25 cellular contexts compared by ENCODE assay signal in the genomic region with DNA sequence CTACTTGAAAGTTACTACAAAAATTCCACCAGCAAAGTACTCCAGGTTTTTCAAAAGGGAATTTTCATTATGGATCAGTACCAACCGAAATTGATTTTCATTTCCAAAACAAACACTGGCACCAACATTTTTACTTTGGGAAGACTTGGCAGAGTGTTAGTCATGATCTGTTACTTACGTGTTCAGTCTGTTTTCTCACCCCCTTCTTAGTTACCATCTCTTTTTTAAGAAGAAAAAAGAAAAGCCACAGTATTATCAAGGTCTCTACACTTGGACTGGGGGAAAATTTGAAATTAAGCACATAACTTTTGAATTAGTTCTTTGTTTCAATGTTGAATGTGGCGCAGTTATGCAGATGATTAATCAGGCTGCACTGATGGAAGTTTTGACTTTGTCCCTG. TPM values are rescaled to one million over a fixed set of nuclear protein-coding genes. Genes with fewer than 3 reads are reported as not detected.
DNase-seq lines count a peak whose midpoint lies in the region; ATAC-seq and TF ChIP-seq lines count a peak whose summit lies in the region.
"Had no signal": no experiment of that assay in that cellular context is flagged by ENCODE, and none has a peak within 500 bp of the region (broad histone marks: within the 10 kb centered on the region; RNA-seq: fewer than 3 reads in every experiment).

No MANE protein-coding gene starts in this region.

- H2AK5ac ChIP-seq in mesenchymal stem cell (ENCODE audit: low read length, severe bottlenecking) = no peak overlapping the region

- H2BK12ac ChIP-seq in mesenchymal stem cell (ENCODE audit: low read length in 2 of 2) = no peak overlapping the region

- no peak overlapping the region for H3K4me2 ChIP-seq in mesenchymal stem cell (ENCODE audit: low read length, poor library complexity, severe bottlenecking)
- H3K4me2 ChIP-seq: BLaER1 treated with 17β-estradiol and CSF1 and Interleukin-3, amounts not matched to agents 10 nM and 100 nM had no signal

- peaks cover 6% of the 10 kb centered on the region for H3K36me3 ChIP-seq in breast epithelium
- peaks cover 5 to 90% of the 10 kb centered on the region in 2 experiments for H3K36me3 ChIP-seq in mesenchymal stem cell (ENCODE audit: control insufficient read depth in 1 of 2, insufficient read depth in 2 of 2, low read depth in 1 of 2, low read length in 2 of 2)
- no peaks in the 10 kb centered on the region for H3K36me3 ChIP-seq in uterus
- peaks cover 7 to 12% of the 10 kb centered on the region in 2 donors for H3K36me3 ChIP-seq in thyroid gland
- H3K36me3 ChIP-seq: colonic mucosa had no signal

- H3K27ac ChIP-seq in breast epithelium (no peak overlapping the region), mesenchymal stem cell (ENCODE audit: low read length, poor library complexity, severe bottlenecking) (no peak overlapping the region), uterus (peak overlapping the region; percentile 36 to 43), thyroid gland (no peak overlapping the region)
- H3K27ac ChIP-seq: BLaER1 treated with 17β-estradiol and CSF1 and Interleukin-3, amounts not matched to agents 10 nM and 100 nM; colonic mucosa; right atrium auricular region; RWPE1 had no signal

- DNase-seq in MCF 10A (ENCODE audit: unreplicated experiment) (no peak), breast epithelium (ENCODE audit: low spot score in 2 of 2) (no peak), mesenchymal stem cell (no peak), uterus (no peak), SHP77 (lab: John Stamatoyannopoulos, UW) (no peak), EL (no peak), thyroid gland (no peak)
- no peak for DNase-seq in activated naive CD8-positive, alpha-beta T cell treated with anti-CD3 and anti-CD28 coated beads, Interleukin-2, amount 50 U/mL, for 24 hours
- DNase-seq: ACHN; activated CD4-positive, alpha-beta T cell treated with anti-CD3 and anti-CD28 coated beads, Interleukin-2, amount 50 U/mL, for 48 hours; activated naive CD4-positive, alpha-beta T cell treated with Interleukin-2 at 50 U/mL for 16 hours; Calu3; colonic mucosa; KBM-7; NCI-H146; NCI-H2171; NCI-H69; stimulated activated CD4-positive, alpha-beta T cell treated with anti-CD3 and anti-CD28 coated beads, Interleukin-12 subunit alpha, Interleukin-12 subunit beta, amount 100 ng/mL, for 4 hours; stimulated activated CD4-positive, alpha-beta T cell treated with anti-CD3 and anti-CD28 coated beads, Interleukin-4, amount 100 ng/mL, for 4 hours; stimulated activated naive CD8-positive, alpha-beta T cell treated with anti-CD3 and anti-CD28 coated beads, Interleukin-15, amount 100 ng/mL, for 72 hours; trophoblast cell; WERI-Rb-1 had no signal

- no peak overlapping the region for H2BK5ac ChIP-seq in mesenchymal stem cell (ENCODE audit: low read depth, low read length, poor library complexity, severe bottlenecking)

- no peaks in the 10 kb centered on the region for H3K27me3 Mint-ChIP-seq in MCF 10A (ENCODE audit: insufficient read depth, unreplicated experiment)
- no peaks in the 10 kb centered on the region for H3K27me3 Mint-ChIP-seq in activated naive CD8-positive, alpha-beta T cell treated with anti-CD3 and anti-CD28 coated beads, Interleukin-2, amount 50 U/mL, for 24 hours
- H3K27me3 Mint-ChIP-seq: stimulated activated naive CD8-positive, alpha-beta T cell treated with anti-CD3 and anti-CD28 coated beads, Interleukin-15, amount 100 ng/mL, for 72 hours had no signal

- H3K4me1 ChIP-seq in breast epithelium = no peaks in the 10 kb centered on the region
- peaks cover 9% of the 10 kb centered on the region for H3K4me1 ChIP-seq in mesenchymal stem cell (ENCODE audit: control insufficient read depth, insufficient read depth, low read depth, low read length)
- H3K4me1 ChIP-seq in uterus = no peaks in the 10 kb centered on the region
- no peaks in the 10 kb centered on the region for H3K4me1 ChIP-seq in thyroid gland
- H3K4me1 ChIP-seq: BLaER1 treated with 17β-estradiol and CSF1 and Interleukin-3, amounts not matched to agents 10 nM and 100 nM; colonic mucosa had no signal

- TF ChIP-seq POLR2A in breast epithelium (IDR thresholded peaks at IDR 0.05) (no peak), uterus (IDR thresholded peaks at IDR 0.05) (no peak), thyroid gland (IDR thresholded peaks at IDR 0.05) (no peak)

- WGBS in mesenchymal stem cell = 100% methylated on average over 1 of the region's 3 CpGs
- 80 to 91% methylated on average over 3 of the region's 3 CpGs for WGBS in thyroid gland, 2 donors

- no peak overlapping the region for H4K8ac ChIP-seq in mesenchymal stem cell (ENCODE audit: low read length)

- no peak overlapping the region for H3K14ac ChIP-seq in mesenchymal stem cell (ENCODE audit: low read length in 2 of 2)

- no peak overlapping the region for H4K91ac ChIP-seq in mesenchymal stem cell (ENCODE audit: low read length)

- H3K9me3 Mint-ChIP-seq in MCF 10A (ENCODE audit: unreplicated experiment) = no peaks in the 10 kb centered on the region
- no peaks in the 10 kb centered on the region for H3K9me3 Mint-ChIP-seq in activated naive CD8-positive, alpha-beta T cell treated with anti-CD3 and anti-CD28 coated beads, Interleukin-2, amount 50 U/mL, for 24 hours
- H3K9me3 Mint-ChIP-seq: stimulated activated naive CD8-positive, alpha-beta T cell treated with anti-CD3 and anti-CD28 coated beads, Interleukin-15, amount 100 ng/mL, for 72 hours had no signal

- H3K4me1 Mint-ChIP-seq in MCF 10A (ENCODE audit: insufficient read depth, unreplicated experiment) = peaks cover 15% of the 10 kb centered on the region
- H3K4me1 Mint-ChIP-seq in activated naive CD8-positive, alpha-beta T cell treated with anti-CD3 and anti-CD28 coated beads, Interleukin-2, amount 50 U/mL, for 24 hours = peaks cover 13% of the 10 kb centered on the region
- H3K4me1 Mint-ChIP-seq: stimulated activated naive CD8-positive, alpha-beta T cell treated with anti-CD3 and anti-CD28 coated beads, Interleukin-15, amount 100 ng/mL, for 72 hours had no signal

- H3K27me3 ChIP-seq in breast epithelium (no peaks in the 10 kb centered on the region), mesenchymal stem cell (ENCODE audit: control insufficient read depth in 1 of 2, insufficient read depth in 1 of 2, low read length in 2 of 2) (no peaks in the 10 kb centered on the region), uterus (no peaks in the 10 kb centered on the region), thyroid gland (no peaks in the 10 kb centered on the region)
- H3K27me3 ChIP-seq: BLaER1 treated with 17β-estradiol and CSF1 and Interleukin-3, amounts not matched to agents 10 nM and 100 nM; colonic mucosa; right atrium auricular region had no signal

- H3K9ac ChIP-seq in mesenchymal stem cell (ENCODE audit: low read length) = peak overlapping the region; percentile 37
- H3K9ac ChIP-seq: BLaER1 treated with 17β-estradiol and CSF1 and Interleukin-3, amounts not matched to agents 10 nM and 100 nM had no signal

- H3K36me3 Mint-ChIP-seq in MCF 10A (ENCODE audit: insufficient read depth, unreplicated experiment) = peaks cover 72% of the 10 kb centered on the region
- H3K36me3 Mint-ChIP-seq in activated naive CD8-positive, alpha-beta T cell treated with anti-CD3 and anti-CD28 coated beads, Interleukin-2, amount 50 U/mL, for 24 hours (ENCODE audit: low read depth) = peaks cover 28% of the 10 kb centered on the region

- no peak overlapping the region for H2BK15ac ChIP-seq in mesenchymal stem cell (ENCODE audit: low read depth, poor library complexity, severe bottlenecking)

- no peak overlapping the region for H3K4ac ChIP-seq in mesenchymal stem cell (ENCODE audit: low read depth in 1 of 2, low read length in 2 of 2)

- no peak overlapping the region for H2AFZ ChIP-seq in mesenchymal stem cell (ENCODE audit: low read depth, low read length)

- no peak overlapping the region for H3K23ac ChIP-seq in mesenchymal stem cell (ENCODE audit: low read length in 2 of 2)

- H3K9me3 ChIP-seq in breast epithelium (no peaks in the 10 kb centered on the region), mesenchymal stem cell (ENCODE audit: control insufficient read depth, low read length) (no peaks in the 10 kb centered on the region), uterus (no peaks in the 10 kb centered on the region), thyroid gland (no peaks in the 10 kb centered on the region)
- H3K9me3 ChIP-seq: BLaER1 treated with 17β-estradiol and CSF1 and Interleukin-3, amounts not matched to agents 10 nM and 100 nM; colonic mucosa; right atrium auricular region had no signal

- TF ChIP-seq CTCF in MCF 10A (IDR thresholded peaks at IDR 0.05; ENCODE audit: unreplicated experiment) = no peak
- no peak for TF ChIP-seq CTCF in breast epithelium (IDR thresholded peaks at IDR 0.05)
- no peak for TF ChIP-seq CTCF in uterus (IDR thresholded peaks at IDR 0.05)
- no peak for TF ChIP-seq CTCF in thyroid gland (IDR thresholded peaks at IDR 0.05)

- POLR2A ChIA-PET in MCF 10A (lab: Yijun Ruan, JAX) = interaction anchor here (0.5 to 1.6 kb wide), 5 partner anchors 10 to 207 kb away, joined by 3 to 9 read pairs (median 3); no protein-coding TSS in a partner anchor

- H3K4me3 ChIP-seq in breast epithelium (no peak overlapping the region), mesenchymal stem cell (ENCODE audit: insufficient read depth in 1 of 2, low read depth in 1 of 2, low read length in 2 of 2) (no peak overlapping the region), uterus (no peak overlapping the region), thyroid gland (replicated peaks in 1 of 3) (no peak overlapping the region)
- H3K4me3 ChIP-seq: BLaER1 treated with 17β-estradiol and CSF1 and Interleukin-3, amounts not matched to agents 10 nM and 100 nM; colonic mucosa; right atrium auricular region had no signal

- H3K4me3 Mint-ChIP-seq in MCF 10A (ENCODE audit: unreplicated experiment) = no peak overlapping the region
- H3K4me3 Mint-ChIP-seq in activated naive CD8-positive, alpha-beta T cell treated with anti-CD3 and anti-CD28 coated beads, Interleukin-2, amount 50 U/mL, for 24 hours = no peak overlapping the region
- H3K4me3 Mint-ChIP-seq: stimulated activated naive CD8-positive, alpha-beta T cell treated with anti-CD3 and anti-CD28 coated beads, Interleukin-15, amount 100 ng/mL, for 72 hours had no signal

- H3K27ac Mint-ChIP-seq in MCF 10A (ENCODE audit: low read depth, unreplicated experiment) = no peak overlapping the region
- H3K27ac Mint-ChIP-seq in activated naive CD8-positive, alpha-beta T cell treated with anti-CD3 and anti-CD28 coated beads, Interleukin-2, amount 50 U/mL, for 24 hours = peak overlapping the region; percentile 76

- H3K18ac ChIP-seq in mesenchymal stem cell (ENCODE audit: low read depth in 1 of 2, low read length in 2 of 2) = no peak overlapping the region

- peaks cover 3% of the 10 kb centered on the region for H3K79me1 ChIP-seq in mesenchymal stem cell (replicated peaks; ENCODE audit: low read length, poor library complexity, severe bottlenecking)

- no peak overlapping the region for H2BK120ac ChIP-seq in mesenchymal stem cell (ENCODE audit: low read depth, low read length)

- intact Hi-C loops in MCF 10A (cut with micrococcal nuclease) = no loop called here
- intact Hi-C loops in breast epithelium (cut with DNase I; ENCODE audit: low total_unique reads) = no loop called here
- intact Hi-C loops in uterus (cut with DNase I; ENCODE audit: low total_unique reads) = no loop called here
- intact Hi-C loops in thyroid gland (cut with DNase I) = no loop called here

- TSS peak; percentile 19 for BruUV-seq in MCF 10A (replicated peaks; lab: Mats Ljungman, UMichigan)

- ATAC-seq in activated naive CD8-positive, alpha-beta T cell treated with anti-CD3 and anti-CD28 coated beads, Interleukin-2, amount 50 U/mL, for 24 hours = no peak
- ATAC-seq: stimulated activated naive CD8-positive, alpha-beta T cell treated with anti-CD3 and anti-CD28 coated beads, Interleukin-15, amount 100 ng/mL, for 72 hours had no signal

- CTCF ChIA-PET in MCF 10A (lab: Yijun Ruan, JAX) = interaction anchor here (2.5 kb wide), 1 partner anchor 204 kb away, joined by 6 read pairs; no protein-coding TSS in a partner anchor

RNA-seq across cellular contexts. Expression of a gene that starts 27.5 kb away (rescaled TPM):
- 81.9 and 95.2 TPM in 2 replicates for total RNA-seq in MCF 10A (2022)
- 10 to 100 TPM; 79.3 to 89.5 (median 86.4) TPM for total RNA-seq in breast epithelium
- 90.4 TPM for polyA plus RNA-seq in mesenchymal stem cell (2013, experiment 1 of 2)
- polyA plus RNA-seq in mesenchymal stem cell (2013, experiment 2 of 2) = 99.7 TPM
- total RNA-seq in uterus = 100 to 1,000 TPM in 3 of 4 donors, 10 to 100 TPM in 1; 60.0 to 154 (median 125) TPM
- 10 to 100 TPM; 80.5 to 89.3 (median 86.3) TPM for total RNA-seq in thyroid gland

RNA-seq across cellular contexts. Expression of a gene that starts 56.4 kb away (rescaled TPM):
- total RNA-seq in MCF 10A (2022) = 32.4 and 43.2 TPM in 2 replicates
- total RNA-seq in breast epithelium = 10 to 100 TPM; 23.7 to 31.5 (median 25.2) TPM
- polyA plus RNA-seq in mesenchymal stem cell (2013, experiment 1 of 2) = 7.6 TPM
- polyA plus RNA-seq in mesenchymal stem cell (2013, experiment 2 of 2) = 7.9 TPM
- total RNA-seq in uterus = 10 to 100 TPM; 11.8 to 18.9 (median 13.1) TPM
- total RNA-seq in thyroid gland = 10 to 100 TPM; 14.7 to 17.9 (median 16.3) TPM

Comparison
In these comparisons a context has a peak if more than half of its experiments do, and no peak if none do; other contexts are left out.
1. H3K27ac ChIP-seq: peak in uterus (2 of 2); none in breast epithelium (0 of 2), mesenchymal stem cell (single experiment) and thyroid gland (0 of 3).